37 cellular contexts compared by ENCODE assay signal in genomic region chr19:45745606-45746005, GRCh38. TPM values are rescaled to one million over a fixed set of nuclear protein-coding genes. Genes with fewer than 3 reads are reported as not detected.
"Had no signal": no experiment of that assay in that cellular context is flagged by ENCODE, and none has a peak within 500 bp of the region (broad histone marks: within the 10 kb centered on the region; RNA-seq: fewer than 3 reads in every experiment).

No MANE protein-coding gene starts in this region.

- H3K9me3 ChIP-seq: adrenal gland, body of pancreas, esophagus squamous epithelium, gastroesophageal sphincter had no signal

- H3K27me3 Mint-ChIP-seq: activated naive CD4-positive, alpha-beta T cell treated with anti-CD3 and anti-CD28 coated beads, Interleukin-2, amount 50 U/mL, for 24 hours had no signal

- H3K27ac Mint-ChIP-seq: activated CD4-positive, alpha-beta memory T cell treated with anti-CD3 and anti-CD28 coated beads for 36 hours; activated CD4-positive, alpha-beta T cell treated with anti-CD3 and anti-CD28 coated beads for 36 hours; activated CD4-positive, alpha-beta T cell treated with anti-CD3 and anti-CD28 coated beads, Interleukin-2, amount 10 ng/mL, durations not matched to agents 24 days and 14 days; activated CD8-positive, alpha-beta memory T cell treated with anti-CD3 and anti-CD28 coated beads, Interleukin-2, amount 10 ng/mL, durations not matched to agents 7 days and 5 days; activated CD8-positive, alpha-beta T cell treated with anti-CD3 and anti-CD28 coated beads, Interleukin-2, amount 10 ng/mL, durations not matched to agents 7 days and 5 days; activated naive CD4-positive, alpha-beta T cell treated with anti-CD3 and anti-CD28 coated beads for 36 hours; activated naive CD4-positive, alpha-beta T cell treated with anti-CD3 and anti-CD28 coated beads, Interleukin-2, amount 50 U/mL, for 24 hours; activated naive CD8-positive, alpha-beta T cell treated with anti-CD3 and anti-CD28 coated beads for 36 hours; activated naive CD8-positive, alpha-beta T cell treated with anti-CD3 and anti-CD28 coated beads, Interleukin-2, amount 50 U/mL, for 24 hours; activated T-helper 1 cell treated with anti-CD3 and anti-CD28 coated beads, Interleukin-12 subunit alpha, Interleukin-12 subunit beta, Interleukin-2, Interleukin-4 antibody, amounts not matched to agents 30 ng/mL and 10 ng/mL and 1 ng/mL, durations not matched to agents 14 hours and 24 hours and 36 hours; activated T-helper 2 cell treated with anti-CD3 and anti-CD28 coated beads, Interferon-gamma antibody, Interleukin-2, Interleukin-4, amounts not matched to agents 10 μg/mL and 5 μg/mL and 100 μg/mL, durations not matched to agents 14 hours and 24 hours and 36 hours had no signal

- H3K4me1 Mint-ChIP-seq: activated CD4-positive, alpha-beta T cell treated with anti-CD3 and anti-CD28 coated beads for 36 hours; activated CD4-positive, alpha-beta T cell treated with anti-CD3 and anti-CD28 coated beads, Interleukin-2, amount 10 ng/mL, durations not matched to agents 24 days and 14 days; activated CD8-positive, alpha-beta memory T cell treated with anti-CD3 and anti-CD28 coated beads, Interleukin-2, amount 10 ng/mL, durations not matched to agents 7 days and 5 days; activated naive CD4-positive, alpha-beta T cell treated with anti-CD3 and anti-CD28 coated beads, Interleukin-2, amount 50 U/mL, for 24 hours; activated naive CD8-positive, alpha-beta T cell treated with anti-CD3 and anti-CD28 coated beads for 36 hours; activated naive CD8-positive, alpha-beta T cell treated with anti-CD3 and anti-CD28 coated beads, Interleukin-2, amount 50 U/mL, for 24 hours had no signal

- H3K36me3 ChIP-seq: adrenal gland, esophagus squamous epithelium, gastroesophageal sphincter had no signal

- H3K4me3 ChIP-seq: adrenal gland, body of pancreas, esophagus squamous epithelium, gastroesophageal sphincter had no signal

- H3K4me3 Mint-ChIP-seq: activated CD4-positive, alpha-beta memory T cell treated with anti-CD3 and anti-CD28 coated beads for 36 hours; activated CD4-positive, alpha-beta T cell treated with anti-CD3 and anti-CD28 coated beads for 36 hours; activated CD4-positive, alpha-beta T cell treated with anti-CD3 and anti-CD28 coated beads, Interleukin-2, amount 10 ng/mL, durations not matched to agents 24 days and 14 days; activated CD8-positive, alpha-beta memory T cell treated with anti-CD3 and anti-CD28 coated beads, Interleukin-2, amount 10 ng/mL, durations not matched to agents 7 days and 5 days; activated CD8-positive, alpha-beta T cell treated with anti-CD3 and anti-CD28 coated beads, Interleukin-2, amount 10 ng/mL, durations not matched to agents 7 days and 5 days; activated naive CD4-positive, alpha-beta T cell treated with anti-CD3 and anti-CD28 coated beads for 36 hours; activated naive CD4-positive, alpha-beta T cell treated with anti-CD3 and anti-CD28 coated beads, Interleukin-2, amount 50 U/mL, for 24 hours; activated naive CD8-positive, alpha-beta T cell treated with anti-CD3 and anti-CD28 coated beads for 36 hours; activated naive CD8-positive, alpha-beta T cell treated with anti-CD3 and anti-CD28 coated beads, Interleukin-2, amount 50 U/mL, for 24 hours; activated T-helper 1 cell treated with anti-CD3 and anti-CD28 coated beads, Interleukin-12 subunit alpha, Interleukin-12 subunit beta, Interleukin-2, Interleukin-4 antibody, amounts not matched to agents 30 ng/mL and 10 ng/mL and 1 ng/mL, durations not matched to agents 14 hours and 24 hours and 36 hours had no signal

- H3K27me3 ChIP-seq: adrenal gland, body of pancreas, gastroesophageal sphincter had no signal

- DNase-seq: activated CD4-positive, alpha-beta memory T cell treated with anti-CD3 and anti-CD28 coated beads for 36 hours; activated CD4-positive, alpha-beta T cell treated with anti-CD3 and anti-CD28 coated beads for 36 hours; activated CD4-positive, alpha-beta T cell treated with anti-CD3 and anti-CD28 coated beads, Interleukin-2, amount 10 ng/mL, durations not matched to agents 24 days and 14 days; activated CD4-positive, CD25-positive, alpha-beta regulatory T cell; activated CD4-positive, CD25-positive, alpha-beta regulatory T cell treated with anti-CD3 and anti-CD28 coated beads, Interleukin-2, amount 50 U/mL, for 72 hours; activated CD8-positive, alpha-beta memory T cell treated with anti-CD3 and anti-CD28 coated beads, Interleukin-2, amount 10 ng/mL, durations not matched to agents 7 days and 5 days; activated CD8-positive, alpha-beta memory T cell treated with anti-CD3 and anti-CD28 coated beads, Interleukin-2, amount 50 U/mL, for 4 hours; activated CD8-positive, alpha-beta T cell treated with anti-CD3 and anti-CD28 coated beads, Interleukin-2, amount 10 ng/mL, durations not matched to agents 7 days and 5 days; activated effector memory CD4-positive, alpha-beta T cell treated with anti-CD3 and anti-CD28 coated beads, Interleukin-2, amount 50 U/mL, for 16 hours; activated naive CD4-positive, alpha-beta T cell treated with anti-CD3 and anti-CD28 coated beads for 36 hours; activated naive CD8-positive, alpha-beta T cell treated with anti-CD3 and anti-CD28 coated beads for 36 hours; activated naive CD8-positive, alpha-beta T cell treated with anti-CD3 and anti-CD28 coated beads, Interleukin-2, amount 50 U/mL, for 24 hours; activated T-cell treated with anti-CD3 and anti-CD28 coated beads, Interleukin-2, amount 50 U/mL, for 1 hour; activated T-cell treated with anti-CD3 and anti-CD28 coated beads, Interleukin-2, amount 50 U/mL, for 48 hours; adrenal gland; amygdala; aorta; body of pancreas; caudate nucleus; cortex of kidney; dermis blood vessel endothelial cell; effector CD4-positive, alpha-beta T cell; esophagus squamous epithelium; foreskin melanocyte; T-helper 2 cell had no signal

- H3K36me3 Mint-ChIP-seq: activated CD4-positive, alpha-beta memory T cell treated with anti-CD3 and anti-CD28 coated beads for 36 hours; activated CD8-positive, alpha-beta memory T cell treated with anti-CD3 and anti-CD28 coated beads, Interleukin-2, amount 10 ng/mL, durations not matched to agents 7 days and 5 days; activated naive CD4-positive, alpha-beta T cell treated with anti-CD3 and anti-CD28 coated beads, Interleukin-2, amount 50 U/mL, for 24 hours; activated naive CD8-positive, alpha-beta T cell treated with anti-CD3 and anti-CD28 coated beads for 36 hours had no signal

- H3K27ac ChIP-seq: adrenal gland, body of pancreas, epithelial cell of prostate, esophagus squamous epithelium, gastroesophageal sphincter had no signal

- H3K4me1 ChIP-seq: adrenal gland, body of pancreas, esophagus squamous epithelium had no signal

- ATAC-seq: activated CD4-positive, alpha-beta T cell treated with anti-CD3 and anti-CD28 coated beads for 36 hours; activated CD8-positive, alpha-beta memory T cell treated with anti-CD3 and anti-CD28 coated beads, Interleukin-2, amount 10 ng/mL, durations not matched to agents 7 days and 5 days; activated CD8-positive, alpha-beta T cell treated with anti-CD3 and anti-CD28 coated beads, Interleukin-2, amount 10 ng/mL, durations not matched to agents 7 days and 5 days; activated naive CD8-positive, alpha-beta T cell treated with anti-CD3 and anti-CD28 coated beads, Interleukin-2, amount 50 U/mL, for 24 hours; body of pancreas; gastroesophageal sphincter had no signal

- H3K9me3 Mint-ChIP-seq: activated CD4-positive, alpha-beta memory T cell treated with anti-CD3 and anti-CD28 coated beads for 36 hours; activated CD4-positive, alpha-beta T cell treated with anti-CD3 and anti-CD28 coated beads, Interleukin-2, amount 10 ng/mL, durations not matched to agents 24 days and 14 days; activated naive CD4-positive, alpha-beta T cell treated with anti-CD3 and anti-CD28 coated beads for 36 hours; activated naive CD4-positive, alpha-beta T cell treated with anti-CD3 and anti-CD28 coated beads, Interleukin-2, amount 50 U/mL, for 24 hours; activated naive CD8-positive, alpha-beta T cell treated with anti-CD3 and anti-CD28 coated beads for 36 hours; activated naive CD8-positive, alpha-beta T cell treated with anti-CD3 and anti-CD28 coated beads, Interleukin-2, amount 50 U/mL, for 24 hours; activated T-helper 1 cell treated with anti-CD3 and anti-CD28 coated beads, Interleukin-12 subunit alpha, Interleukin-12 subunit beta, Interleukin-2, Interleukin-4 antibody, amounts not matched to agents 30 ng/mL and 10 ng/mL and 1 ng/mL, durations not matched to agents 14 hours and 24 hours and 36 hours; activated T-helper 2 cell treated with anti-CD3 and anti-CD28 coated beads, Interferon-gamma antibody, Interleukin-2, Interleukin-4, amounts not matched to agents 10 μg/mL and 5 μg/mL and 100 μg/mL, durations not matched to agents 14 hours and 24 hours and 36 hours had no signal

RNA-seq across cellular contexts. Expression of gene MEIOSIN, which starts 12.4 kb away (rescaled TPM):
- total RNA-seq: activated CD4-positive, alpha-beta memory T cell treated with anti-CD3 and anti-CD28 coated beads for 36 hours; activated CD4-positive, alpha-beta T cell treated with anti-CD3 and anti-CD28 coated beads for 36 hours; activated CD4-positive, alpha-beta T cell treated with anti-CD3 and anti-CD28 coated beads, Interleukin-2, amount 10 ng/mL, durations not matched to agents 24 days and 14 days; activated CD8-positive, alpha-beta memory T cell treated with anti-CD3 and anti-CD28 coated beads, Interleukin-2, amount 10 ng/mL, durations not matched to agents 7 days and 5 days; activated CD8-positive, alpha-beta T cell treated with anti-CD3 and anti-CD28 coated beads, Interleukin-2, amount 10 ng/mL, durations not matched to agents 7 days and 5 days; activated naive CD4-positive, alpha-beta T cell treated with anti-CD3 and anti-CD28 coated beads for 36 hours; activated T-helper 1 cell treated with anti-CD3 and anti-CD28 coated beads, Interleukin-12 subunit alpha, Interleukin-12 subunit beta, Interleukin-2, Interleukin-4 antibody, amounts not matched to agents 30 ng/mL and 10 ng/mL and 1 ng/mL, durations not matched to agents 14 hours and 24 hours and 36 hours; activated T-helper 2 cell treated with anti-CD3 and anti-CD28 coated beads, Interferon-gamma antibody, Interleukin-2, Interleukin-4, amounts not matched to agents 10 μg/mL and 5 μg/mL and 100 μg/mL, durations not matched to agents 14 hours and 24 hours and 36 hours; adrenal gland; aorta; body of pancreas; chondrocyte; dermis blood vessel endothelial cell; endothelial cell of umbilical vein; esophagus squamous epithelium; fibroblast of lung; fibroblast of villous mesenchyme; gastroesophageal sphincter; glomerular endothelial cell; T-helper 1 cell treated with Interleukin-12 subunit alpha and Interleukin-12 subunit beta and Interleukin-4 antibody, amounts not matched to agents 30 ng/mL and 1 ng/mL, for 36 hours had no signal
- polyA plus RNA-seq: aorta, endothelial cell of umbilical vein, esophagus, fibroblast of lung had no signal
